Comparison of ENCODE assay signal across 17 cellular contexts in genomic region chr12:12872934-12873275, GRCh38. TPM values are rescaled to one million over a fixed set of nuclear protein-coding genes. Genes with fewer than 3 reads are reported as not detected.
A peak's percentile ranks its signal among the peaks of the same experiment; 100 is the strongest.
DNase-seq lines count a peak whose midpoint lies in the region; ATAC-seq, FAIRE-seq and TF ChIP-seq lines count a peak whose summit lies in the region.
"Had no signal": no experiment of that assay in that cellular context is flagged by ENCODE, and none has a peak within 500 bp of the region (broad histone marks: within the 10 kb centered on the region; RNA-seq: fewer than 3 reads in every experiment).

No MANE protein-coding gene starts in this region.

- WGBS in pancreas, 2 donors, result 60 to 67% methylated on average over 2 of the region's 2 CpGs

- intact Hi-C loops in pancreas (cut with DNase I), result no loop called here

- H3K4me3 ChIP-seq in RWPE2 (ENCODE audit: severe bottlenecking) (no peak overlapping the region), SJCRH30 (no peak overlapping the region), pancreas (no peak overlapping the region)
- H3K4me3 ChIP-seq: BLaER1 treated with 17β-estradiol and CSF1 and Interleukin-3, amounts not matched to agents 10 nM and 100 nM; K562; right atrium auricular region had no signal

- DNase-seq in ELR (ENCODE audit: low read depth), result peak; percentile 96
- no peak for DNase-seq in RWPE2 (ENCODE audit: low spot score)
- DNase-seq in endothelial cell (ENCODE audit: low spot score), result no peak
- no peak for DNase-seq in osteocyte (ENCODE audit: extremely low spot score, unreplicated experiment)
- DNase-seq in SJCRH30, result no peak
- DNase-seq in NOMO-1 treated with DMSO at 0.1 percent for 48 hours (lab: John Stamatoyannopoulos, UW; ENCODE audit: unreplicated experiment), result no peak
- DNase-seq in pancreas, result no peak
- no peak for DNase-seq in stimulated activated naive CD8-positive, alpha-beta T cell treated with anti-CD3 and anti-CD28 coated beads, Interleukin-15, amount 100 ng/mL, for 72 hours
- DNase-seq: activated CD8-positive, alpha-beta T cell treated with anti-CD3 and anti-CD28 coated beads, Interleukin-2, amount 10 ng/mL, durations not matched to agents 7 days and 5 days; activated naive CD4-positive, alpha-beta T cell; cerebellar nuclear complex; foreskin melanocyte; NCI-H2081 treated with DMSO at 0.1 percent for 48 hours; stimulated activated naive CD8-positive, alpha-beta T cell treated with anti-CD3 and anti-CD28 coated beads, Interleukin-15, Interleukin-2, amounts not matched to agents 100 U/mL and 50 U/mL, for 24 hours had no signal

- no peaks in the 10 kb centered on the region for H3K27me3 Mint-ChIP-seq in endothelial cell (ENCODE audit: unreplicated experiment)
- no peaks in the 10 kb centered on the region for H3K27me3 Mint-ChIP-seq in osteocyte (ENCODE audit: unreplicated experiment)
- no peaks in the 10 kb centered on the region for H3K27me3 Mint-ChIP-seq in stimulated activated naive CD8-positive, alpha-beta T cell treated with anti-CD3 and anti-CD28 coated beads, Interleukin-15, amount 100 ng/mL, for 72 hours

- no peak for TF ChIP-seq CTCF in RWPE2 (IDR thresholded peaks at IDR 0.05; ENCODE audit: poor library complexity, severe bottlenecking)
- no peak for TF ChIP-seq CTCF in endothelial cell (IDR thresholded peaks at IDR 0.05; ENCODE audit: unreplicated experiment)
- TF ChIP-seq CTCF in osteocyte (IDR thresholded peaks at IDR 0.05), result no peak
- no peak for TF ChIP-seq CTCF in pancreas (IDR thresholded peaks at IDR 0.05)

- H3K27me3 ChIP-seq in RWPE2 (ENCODE audit: insufficient read depth, poor library complexity, severe bottlenecking), result no peaks in the 10 kb centered on the region
- H3K27me3 ChIP-seq in SJCRH30, result no peaks in the 10 kb centered on the region
- no peaks in the 10 kb centered on the region for H3K27me3 ChIP-seq in pancreas
- H3K27me3 ChIP-seq: BLaER1 treated with 17β-estradiol and CSF1 and Interleukin-3, amounts not matched to agents 10 nM and 100 nM; right atrium auricular region had no signal

- no peaks in the 10 kb centered on the region for H3K9me3 ChIP-seq in RWPE2 (ENCODE audit: severe bottlenecking)
- no peaks in the 10 kb centered on the region for H3K9me3 ChIP-seq in SJCRH30 (replicated peaks)
- H3K9me3 ChIP-seq in pancreas, result no peaks in the 10 kb centered on the region
- H3K9me3 ChIP-seq: BLaER1 treated with 17β-estradiol and CSF1 and Interleukin-3, amounts not matched to agents 10 nM and 100 nM; right atrium auricular region had no signal

- H3K9me3 Mint-ChIP-seq in endothelial cell (ENCODE audit: unreplicated experiment), result no peaks in the 10 kb centered on the region
- peaks cover 5% of the 10 kb centered on the region for H3K9me3 Mint-ChIP-seq in osteocyte (ENCODE audit: unreplicated experiment)
- H3K9me3 Mint-ChIP-seq in stimulated activated naive CD8-positive, alpha-beta T cell treated with anti-CD3 and anti-CD28 coated beads, Interleukin-15, amount 100 ng/mL, for 72 hours, result no peaks in the 10 kb centered on the region

- H3K4me1 ChIP-seq in RWPE2 (ENCODE audit: insufficient read depth, poor library complexity, severe bottlenecking), result peaks cover 42% of the 10 kb centered on the region
- peaks cover 16% of the 10 kb centered on the region for H3K4me1 ChIP-seq in SJCRH30
- H3K4me1 ChIP-seq in pancreas, result no peaks in the 10 kb centered on the region
- H3K4me1 ChIP-seq: right atrium auricular region had no signal

- H3K27ac ChIP-seq in RWPE2 (ENCODE audit: poor library complexity, severe bottlenecking) (peak overlapping the region; percentile 97), SJCRH30 (no peak overlapping the region), pancreas (no peak overlapping the region)
- H3K27ac ChIP-seq: BLaER1 treated with 17β-estradiol and CSF1 and Interleukin-3, amounts not matched to agents 10 nM and 100 nM; right atrium auricular region had no signal

- no peak for FAIRE-seq in pancreas (lab: Jason Lieb, UNC)
- FAIRE-seq: K562 had no signal

- H3K36me3 ChIP-seq in RWPE2 (ENCODE audit: low read depth) (no peaks in the 10 kb centered on the region), SJCRH30 (no peaks in the 10 kb centered on the region), pancreas (no peaks in the 10 kb centered on the region)
- H3K36me3 ChIP-seq: right atrium auricular region had no signal

- no peaks in the 10 kb centered on the region for H3K36me3 Mint-ChIP-seq in endothelial cell (ENCODE audit: low read depth, unreplicated experiment)
- H3K36me3 Mint-ChIP-seq in osteocyte (ENCODE audit: unreplicated experiment), result peaks cover 7% of the 10 kb centered on the region

- H3K4me1 Mint-ChIP-seq in endothelial cell (ENCODE audit: unreplicated experiment) (peaks cover 18% of the 10 kb centered on the region), osteocyte (ENCODE audit: unreplicated experiment) (peaks cover 68% of the 10 kb centered on the region)
- H3K4me1 Mint-ChIP-seq in stimulated activated naive CD8-positive, alpha-beta T cell treated with anti-CD3 and anti-CD28 coated beads, Interleukin-15, amount 100 ng/mL, for 72 hours, result no peaks in the 10 kb centered on the region

- ATAC-seq in RWPE2 (ENCODE audit: low read depth) (peak; percentile 68), pancreas (no peak)
- ATAC-seq in stimulated activated naive CD8-positive, alpha-beta T cell treated with anti-CD3 and anti-CD28 coated beads, Interleukin-15, amount 100 ng/mL, for 72 hours, result no peak
- ATAC-seq: activated CD8-positive, alpha-beta T cell treated with anti-CD3 and anti-CD28 coated beads, Interleukin-2, amount 10 ng/mL, durations not matched to agents 7 days and 5 days; K562; stimulated activated naive CD8-positive, alpha-beta T cell treated with anti-CD3 and anti-CD28 coated beads, Interleukin-15, Interleukin-2, amounts not matched to agents 100 U/mL and 50 U/mL, for 24 hours had no signal

- H3K4me3 Mint-ChIP-seq in endothelial cell (ENCODE audit: unreplicated experiment) (no peak overlapping the region), osteocyte (ENCODE audit: unreplicated experiment) (no peak overlapping the region)
- H3K4me3 Mint-ChIP-seq in stimulated activated naive CD8-positive, alpha-beta T cell treated with anti-CD3 and anti-CD28 coated beads, Interleukin-15, amount 100 ng/mL, for 72 hours, result no peak overlapping the region
- H3K4me3 Mint-ChIP-seq: activated CD8-positive, alpha-beta T cell treated with anti-CD3 and anti-CD28 coated beads, Interleukin-2, amount 10 ng/mL, durations not matched to agents 7 days and 5 days had no signal

- peak overlapping the region; percentile 31 for H3K27ac Mint-ChIP-seq in endothelial cell (ENCODE audit: unreplicated experiment)
- peak overlapping the region; percentile 87 for H3K27ac Mint-ChIP-seq in osteocyte (ENCODE audit: unreplicated experiment)
- H3K27ac Mint-ChIP-seq in stimulated activated naive CD8-positive, alpha-beta T cell treated with anti-CD3 and anti-CD28 coated beads, Interleukin-15, amount 100 ng/mL, for 72 hours, result no peak overlapping the region
- H3K27ac Mint-ChIP-seq: activated CD8-positive, alpha-beta T cell treated with anti-CD3 and anti-CD28 coated beads, Interleukin-2, amount 10 ng/mL, durations not matched to agents 7 days and 5 days had no signal

RNA-seq across cellular contexts. Expression of gene GPRC5A, which starts 18.5 kb away (rescaled TPM):
- 3.4 TPM for total RNA-seq in endothelial cell (ENCODE audit: unreplicated experiment)
- total RNA-seq in osteocyte, result 25.7 and 27.3 TPM in 2 replicates
- 15.6 and 18.0 TPM in 2 replicates for total RNA-seq in SJCRH30 (2014; rRNA removed; shearing (Covaris generic))
- total RNA-seq in pancreas, result 10 to 100 TPM in 1 of 6 donors, 1 to 10 TPM in 5; 1.9 to 11.0 (median 3.6) TPM
- 1 to 10 TPM in 1 of 2 donors, under 1 TPM in 1; 0.96 to 1.1 TPM for polyA plus RNA-seq in pancreas
- total RNA-seq: activated CD8-positive, alpha-beta T cell treated with anti-CD3 and anti-CD28 coated beads, Interleukin-2, amount 10 ng/mL, durations not matched to agents 7 days and 5 days had no signal

RNA-seq across cellular contexts. Expression of gene DDX47, which starts 59.8 kb away (rescaled TPM):
- 45.1 TPM for total RNA-seq in endothelial cell (ENCODE audit: unreplicated experiment)
- total RNA-seq in osteocyte, result 47.3 and 48.0 TPM in 2 replicates
- 86.8 and 98.2 TPM in 2 replicates for total RNA-seq in SJCRH30 (2014; rRNA removed; shearing (Covaris generic))
- total RNA-seq in pancreas, result 10 to 100 TPM; 21.6 to 29.1 (median 26.2) TPM
- 10 to 100 TPM; 17.9 to 34.5 TPM for polyA plus RNA-seq in pancreas

Comparison
In these comparisons a context has a peak if more than half of its experiments do, and no peak if none do; other contexts are left out.
1. H3K27ac Mint-ChIP-seq: peak in endothelial cell (single experiment) and osteocyte (single experiment); none in stimulated activated naive CD8-positive, alpha-beta T cell treated with anti-CD3 and anti-CD28 coated beads, Interleukin-15, amount 100 ng/mL, for 72 hours (0 of 2).